In genomic region chr3:61967019-61967418, GRCh38 we compare ENCODE assay signal across 6 cellular contexts.
"Had no signal": no experiment of that assay in that cellular context is flagged by ENCODE, and none has a peak within 500 bp of the region (broad histone marks: within the 10 kb centered on the region; RNA-seq: fewer than 3 reads in every experiment).

No MANE protein-coding gene starts in this region.

- H3K4me3 Mint-ChIP-seq: HFFc6 had no signal

- DNase-seq: GOT3, H7, HFFc6, IMR-90 had no signal

- H3K36me3 ChIP-seq: HAP-1 had no signal

- ATAC-seq: K562 had no signal

- H3K9me3 ChIP-seq: HAP-1 had no signal

- H3K4me3 ChIP-seq: HAP-1, K562 had no signal

- H3K9me3 Mint-ChIP-seq: HFFc6 had no signal

- H3K27ac Mint-ChIP-seq: HFFc6 had no signal
